In genomic region chr5:40754381-40755092, GRCh38 we compare ENCODE assay signal across 8 cellular contexts. TPM values are rescaled to one million over a fixed set of nuclear protein-coding genes. Genes with fewer than 3 reads are reported as not detected.
DNase-seq lines count a peak whose midpoint lies in the region; ATAC-seq and TF ChIP-seq lines count a peak whose summit lies in the region.

No MANE protein-coding gene starts in this region.

- no peaks in the 10 kb centered on the region for H3K9me3 Mint-ChIP-seq in MCF 10A (ENCODE audit: unreplicated experiment)
- H3K9me3 Mint-ChIP-seq in stimulated activated naive B cell treated with anti-CD40 and anti-IgM and Interleukin-4, amounts not matched to agents 10 μg/mL and 1 μg/mL and 100 μg/mL, for 72 hours, result no peaks in the 10 kb centered on the region

- POLR2A ChIA-PET in MCF 10A (lab: Yijun Ruan, JAX), result interaction anchor here (0.5 to 3.1 kb wide), 10 partner anchors 11 to 1112 kb away, joined by 3 to 15 read pairs (median 4); partner anchors contain the start of genes PTGER4 and RPL37

- H3K4me3 ChIP-seq in fibroblast of the aortic adventitia (ENCODE audit: low read depth, low read length), result peak overlapping the region; percentile 89

- DNase-seq in T47D (ENCODE audit: low read depth in 1 of 2, low spot score in 1 of 2), result peak; percentile 27 to 31
- DNase-seq in MCF 10A (ENCODE audit: unreplicated experiment), result no peak
- peak; percentile 69 for DNase-seq in OCI-M1 (lab: John Stamatoyannopoulos, UW)
- DNase-seq in fibroblast of the aortic adventitia (ENCODE audit: low read depth), result peak; percentile 45
- no peak for DNase-seq in stimulated activated naive B cell treated with anti-CD40 and anti-IgM and Interleukin-4, amounts not matched to agents 10 μg/mL and 1 μg/mL and 100 μg/mL, for 72 hours
- DNase-seq in AML-193 (lab: John Stamatoyannopoulos, UW), result no peak
- no peak for DNase-seq in retina

- no TSS peak for BruUV-seq in MCF 10A (replicated peaks; lab: Mats Ljungman, UMichigan)

- TF ChIP-seq CTCF in MCF 10A (IDR thresholded peaks at IDR 0.05; ENCODE audit: unreplicated experiment), result no peak
- no peak for TF ChIP-seq CTCF in fibroblast of the aortic adventitia (IDR thresholded peaks at IDR 0.05; ENCODE audit: insufficient read depth, low read length)

- no peak overlapping the region for H3K27ac Mint-ChIP-seq in MCF 10A (ENCODE audit: low read depth, unreplicated experiment)
- no peak overlapping the region for H3K27ac Mint-ChIP-seq in stimulated activated naive B cell treated with anti-CD40 and anti-IgM and Interleukin-4, amounts not matched to agents 10 μg/mL and 1 μg/mL and 100 μg/mL, for 72 hours

- peak; percentile 12 for ATAC-seq in HG02759 (IDR thresholded peaks at IDR 0.05; ENCODE audit: unreplicated experiment)
- ATAC-seq in stimulated activated naive B cell treated with anti-CD40 and anti-IgM and Interleukin-4, amounts not matched to agents 10 μg/mL and 1 μg/mL and 100 μg/mL, for 72 hours (replicated peaks), result peak; percentile 1 to 2

- in situ Hi-C loops in T47D (cut with HindIII; ENCODE audit: low pct_unique_long_range_greater_than_20kb, low sequenced_read_pairs), result no loop called here

- CTCF ChIA-PET in MCF 10A (lab: Yijun Ruan, JAX), result interaction anchor here (0.6 to 1.2 kb wide), 6 partner anchors 11 to 1424 kb away, joined by 3 to 7 read pairs (median 4); no protein-coding TSS in a partner anchor

- no peaks in the 10 kb centered on the region for H3K27me3 Mint-ChIP-seq in MCF 10A (ENCODE audit: insufficient read depth, unreplicated experiment)
- H3K27me3 Mint-ChIP-seq in stimulated activated naive B cell treated with anti-CD40 and anti-IgM and Interleukin-4, amounts not matched to agents 10 μg/mL and 1 μg/mL and 100 μg/mL, for 72 hours, result no peaks in the 10 kb centered on the region

- peaks cover 32% of the 10 kb centered on the region for H3K36me3 Mint-ChIP-seq in MCF 10A (ENCODE audit: insufficient read depth, unreplicated experiment)
- H3K36me3 Mint-ChIP-seq in stimulated activated naive B cell treated with anti-CD40 and anti-IgM and Interleukin-4, amounts not matched to agents 10 μg/mL and 1 μg/mL and 100 μg/mL, for 72 hours, result peaks cover 12 to 25% of the 10 kb centered on the region in 2 donors

- intact Hi-C loops in MCF 10A (cut with micrococcal nuclease), result loop anchor here (1.0 to 2.0 kb wide), 3 partner anchors 44 to 125 kb away; partner anchors contain the start of genes PRKAA1 and RPL37

- no peak overlapping the region for H3K4me3 Mint-ChIP-seq in MCF 10A (ENCODE audit: unreplicated experiment)
- no peak overlapping the region for H3K4me3 Mint-ChIP-seq in stimulated activated naive B cell treated with anti-CD40 and anti-IgM and Interleukin-4, amounts not matched to agents 10 μg/mL and 1 μg/mL and 100 μg/mL, for 72 hours

- H3K4me1 Mint-ChIP-seq in MCF 10A (ENCODE audit: insufficient read depth, unreplicated experiment), result no peaks in the 10 kb centered on the region
- H3K4me1 Mint-ChIP-seq in stimulated activated naive B cell treated with anti-CD40 and anti-IgM and Interleukin-4, amounts not matched to agents 10 μg/mL and 1 μg/mL and 100 μg/mL, for 72 hours, result peaks cover 11 to 23% of the 10 kb centered on the region in 2 donors

RNA-seq across cellular contexts. Expression of gene TTC33, which starts 1.2 kb away (rescaled TPM):
- total RNA-seq in MCF 10A (2022) (13.3 and 13.7 TPM in 2 replicates), fibroblast of the aortic adventitia (ENCODE audit: low replicate concordance) (13.7 and 15.9 TPM in 2 replicates)

RNA-seq across cellular contexts. Expression of gene PRKAA1, which starts 43.6 kb away (rescaled TPM):
- total RNA-seq in MCF 10A (2022) (58.1 and 62.7 TPM in 2 replicates), fibroblast of the aortic adventitia (ENCODE audit: low replicate concordance) (115 and 154 TPM in 2 replicates)

Comparison
In these comparisons a context has a peak if more than half of its experiments do, and no peak if none do; other contexts are left out.
1. DNase-seq: peak in T47D (2 of 2), OCI-M1 (single experiment) and fibroblast of the aortic adventitia (single experiment); none in MCF 10A (single experiment), stimulated activated naive B cell treated with anti-CD40 and anti-IgM and Interleukin-4, amounts not matched to agents 10 μg/mL and 1 μg/mL and 100 μg/mL, for 72 hours (single experiment), AML-193 (0 of 2) and retina (single experiment).